Comparison of ENCODE assay signal across 1 cellular context in the genomic region with DNA sequence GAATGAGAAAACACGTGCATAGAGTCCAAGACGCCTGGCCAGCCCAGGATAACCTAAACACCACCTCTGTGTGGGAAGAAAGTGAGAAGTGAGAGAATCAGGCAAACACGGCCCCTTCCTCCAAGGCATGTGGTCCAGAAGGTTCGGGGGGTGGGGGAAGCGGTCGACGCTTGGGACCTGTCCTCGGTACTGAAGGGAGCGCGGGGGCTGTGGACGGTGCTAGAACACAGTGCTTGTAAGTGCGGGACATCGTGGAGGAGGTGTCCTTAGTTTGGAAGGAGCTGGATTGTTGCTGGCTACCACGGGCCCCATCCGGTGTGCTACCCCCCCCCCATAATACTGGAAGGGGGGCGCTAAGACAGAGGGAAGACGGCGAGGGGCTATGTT.
TF ChIP-seq lines count a peak whose summit lies in the region.

No MANE protein-coding gene starts in this region.

TF ChIP-seq in HepG2, 621 proteins besides CTCF, POLR2A, EP300 and RAD21 (continued from another document):
- no peak for TF ChIP-seq TBX2 (CRISPR knock-in tag; IDR thresholded peaks at IDR 0.05; ENCODE audit: borderline replicate concordance)
- TF ChIP-seq MAX (IDR thresholded peaks at IDR 0.05) = peak; percentile 51; the same call in 1 of the 2 replicates
- no peak for TF ChIP-seq ZNF326 (CRISPR knock-in tag; IDR thresholded peaks at IDR 0.05; ENCODE audit: borderline replicate concordance)
- TF ChIP-seq, protein P1, sequence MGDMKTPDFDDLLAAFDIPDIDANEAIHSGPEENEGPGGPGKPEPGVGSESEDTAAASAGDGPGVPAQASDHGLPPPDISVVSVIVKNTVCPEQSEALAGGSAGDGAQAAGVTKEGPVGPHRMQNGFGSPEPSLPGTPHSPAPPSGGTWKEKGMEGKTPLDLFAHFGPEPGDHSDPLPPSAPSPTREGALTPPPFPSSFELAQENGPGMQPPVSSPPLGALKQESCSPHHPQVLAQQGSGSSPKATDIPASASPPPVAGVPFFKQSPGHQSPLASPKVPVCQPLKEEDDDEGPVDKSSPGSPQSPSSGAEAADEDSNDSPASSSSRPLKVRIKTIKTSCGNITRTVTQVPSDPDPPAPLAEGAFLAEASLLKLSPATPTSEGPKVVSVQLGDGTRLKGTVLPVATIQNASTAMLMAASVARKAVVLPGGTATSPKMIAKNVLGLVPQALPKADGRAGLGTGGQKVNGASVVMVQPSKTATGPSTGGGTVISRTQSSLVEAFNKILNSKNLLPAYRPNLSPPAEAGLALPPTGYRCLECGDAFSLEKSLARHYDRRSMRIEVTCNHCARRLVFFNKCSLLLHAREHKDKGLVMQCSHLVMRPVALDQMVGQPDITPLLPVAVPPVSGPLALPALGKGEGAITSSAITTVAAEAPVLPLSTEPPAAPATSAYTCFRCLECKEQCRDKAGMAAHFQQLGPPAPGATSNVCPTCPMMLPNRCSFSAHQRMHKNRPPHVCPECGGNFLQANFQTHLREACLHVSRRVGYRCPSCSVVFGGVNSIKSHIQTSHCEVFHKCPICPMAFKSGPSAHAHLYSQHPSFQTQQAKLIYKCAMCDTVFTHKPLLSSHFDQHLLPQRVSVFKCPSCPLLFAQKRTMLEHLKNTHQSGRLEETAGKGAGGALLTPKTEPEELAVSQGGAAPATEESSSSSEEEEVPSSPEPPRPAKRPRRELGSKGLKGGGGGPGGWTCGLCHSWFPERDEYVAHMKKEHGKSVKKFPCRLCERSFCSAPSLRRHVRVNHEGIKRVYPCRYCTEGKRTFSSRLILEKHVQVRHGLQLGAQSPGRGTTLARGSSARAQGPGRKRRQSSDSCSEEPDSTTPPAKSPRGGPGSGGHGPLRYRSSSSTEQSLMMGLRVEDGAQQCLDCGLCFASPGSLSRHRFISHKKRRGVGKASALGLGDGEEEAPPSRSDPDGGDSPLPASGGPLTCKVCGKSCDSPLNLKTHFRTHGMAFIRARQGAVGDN (CRISPR knock-in tag; IDR thresholded peaks at IDR 0.05) = peak; percentile 33; the same call in 1 of the 2 replicates
- TF ChIP-seq HOXD1 (CRISPR knock-in tag; IDR thresholded peaks at IDR 0.05) = no peak
- no peak for TF ChIP-seq ZSCAN22 (CRISPR knock-in tag; IDR thresholded peaks at IDR 0.05)
- TF ChIP-seq ZFY (CRISPR knock-in tag; IDR thresholded peaks at IDR 0.05) = 0 out of 2 replicates have a peak, but pooled peaks have one; percentile 14
- TF ChIP-seq MIER2 (CRISPR knock-in tag; IDR thresholded peaks at IDR 0.05) = peak; percentile 89; the same call in 1 of the 2 replicates
- TF ChIP-seq ZNF431 (CRISPR knock-in tag; IDR thresholded peaks at IDR 0.05; ENCODE audit: borderline replicate concordance, low read depth) = peak; percentile 16; the same call in 1 of the 2 replicates
- TF ChIP-seq CBFB (CRISPR knock-in tag; IDR thresholded peaks at IDR 0.05) = no peak
TF ChIP-seq in HepG2: peak in this region for 20.
